In the genomic region with DNA sequence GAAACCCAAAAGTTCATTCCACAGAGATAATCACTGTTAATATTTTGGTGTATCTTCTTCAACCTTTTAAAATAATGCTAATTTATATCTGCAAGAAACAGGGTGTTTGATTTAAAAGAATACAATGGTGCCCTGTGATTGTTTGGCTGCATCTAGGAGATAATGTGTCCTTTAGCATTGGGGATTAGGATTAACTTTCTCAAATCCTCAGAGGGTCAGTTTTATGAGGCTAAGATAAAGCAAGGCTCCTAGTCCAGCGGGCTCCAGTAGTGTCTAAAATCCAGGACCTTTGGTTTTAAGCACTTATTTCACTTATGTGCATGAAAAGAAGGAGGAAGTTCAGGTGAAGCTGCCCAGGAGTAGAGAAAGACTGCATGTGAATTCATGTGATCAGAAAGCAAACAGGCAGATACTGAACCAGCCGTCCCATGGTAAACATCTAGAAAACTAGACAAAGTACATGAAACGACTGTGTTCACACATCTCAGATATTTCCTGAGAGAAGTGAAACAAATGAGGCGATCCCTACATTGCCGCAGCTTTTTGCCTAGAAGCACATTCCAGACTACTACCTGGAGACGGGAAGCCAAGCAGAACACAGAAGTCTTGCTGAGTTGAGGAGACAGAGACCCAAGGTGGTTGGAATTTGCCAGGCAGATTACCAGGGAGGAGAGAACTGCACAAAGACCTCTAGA, we compare ENCODE assay signal across 1 cellular context.
TF ChIP-seq lines count a peak whose summit lies in the region.

No MANE protein-coding gene starts in this region.

TF ChIP-seq in GM23338, 12 proteins besides CTCF, POLR2A, EP300 and RAD21 (continued from another document):
- TF ChIP-seq ZNF462 (CRISPR knock-in tag; IDR thresholded peaks at IDR 0.05) (no peak), JUNB (IDR thresholded peaks at IDR 0.05; ENCODE audit: unreplicated experiment) (no peak), ZNF114 (CRISPR knock-in tag; IDR thresholded peaks at IDR 0.05) (no peak), EZH2 (IDR thresholded peaks at IDR 0.05; ENCODE audit: low read depth, unreplicated experiment) (no peak)
- TF ChIP-seq, protein P1, sequence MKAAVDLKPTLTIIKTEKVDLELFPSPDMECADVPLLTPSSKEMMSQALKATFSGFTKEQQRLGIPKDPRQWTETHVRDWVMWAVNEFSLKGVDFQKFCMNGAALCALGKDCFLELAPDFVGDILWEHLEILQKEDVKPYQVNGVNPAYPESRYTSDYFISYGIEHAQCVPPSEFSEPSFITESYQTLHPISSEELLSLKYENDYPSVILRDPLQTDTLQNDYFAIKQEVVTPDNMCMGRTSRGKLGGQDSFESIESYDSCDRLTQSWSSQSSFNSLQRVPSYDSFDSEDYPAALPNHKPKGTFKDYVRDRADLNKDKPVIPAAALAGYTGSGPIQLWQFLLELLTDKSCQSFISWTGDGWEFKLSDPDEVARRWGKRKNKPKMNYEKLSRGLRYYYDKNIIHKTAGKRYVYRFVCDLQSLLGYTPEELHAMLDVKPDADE (IDR thresholded peaks at IDR 0.05): no peak
- TF ChIP-seq, protein P2, sequence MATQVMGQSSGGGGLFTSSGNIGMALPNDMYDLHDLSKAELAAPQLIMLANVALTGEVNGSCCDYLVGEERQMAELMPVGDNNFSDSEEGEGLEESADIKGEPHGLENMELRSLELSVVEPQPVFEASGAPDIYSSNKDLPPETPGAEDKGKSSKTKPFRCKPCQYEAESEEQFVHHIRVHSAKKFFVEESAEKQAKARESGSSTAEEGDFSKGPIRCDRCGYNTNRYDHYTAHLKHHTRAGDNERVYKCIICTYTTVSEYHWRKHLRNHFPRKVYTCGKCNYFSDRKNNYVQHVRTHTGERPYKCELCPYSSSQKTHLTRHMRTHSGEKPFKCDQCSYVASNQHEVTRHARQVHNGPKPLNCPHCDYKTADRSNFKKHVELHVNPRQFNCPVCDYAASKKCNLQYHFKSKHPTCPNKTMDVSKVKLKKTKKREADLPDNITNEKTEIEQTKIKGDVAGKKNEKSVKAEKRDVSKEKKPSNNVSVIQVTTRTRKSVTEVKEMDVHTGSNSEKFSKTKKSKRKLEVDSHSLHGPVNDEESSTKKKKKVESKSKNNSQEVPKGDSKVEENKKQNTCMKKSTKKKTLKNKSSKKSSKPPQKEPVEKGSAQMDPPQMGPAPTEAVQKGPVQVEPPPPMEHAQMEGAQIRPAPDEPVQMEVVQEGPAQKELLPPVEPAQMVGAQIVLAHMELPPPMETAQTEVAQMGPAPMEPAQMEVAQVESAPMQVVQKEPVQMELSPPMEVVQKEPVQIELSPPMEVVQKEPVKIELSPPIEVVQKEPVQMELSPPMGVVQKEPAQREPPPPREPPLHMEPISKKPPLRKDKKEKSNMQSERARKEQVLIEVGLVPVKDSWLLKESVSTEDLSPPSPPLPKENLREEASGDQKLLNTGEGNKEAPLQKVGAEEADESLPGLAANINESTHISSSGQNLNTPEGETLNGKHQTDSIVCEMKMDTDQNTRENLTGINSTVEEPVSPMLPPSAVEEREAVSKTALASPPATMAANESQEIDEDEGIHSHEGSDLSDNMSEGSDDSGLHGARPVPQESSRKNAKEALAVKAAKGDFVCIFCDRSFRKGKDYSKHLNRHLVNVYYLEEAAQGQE (IDR thresholded peaks at IDR 0.05; ENCODE audit: unreplicated experiment): no peak
